ENCODE assay signal across 1 cellular context in the genomic region with DNA sequence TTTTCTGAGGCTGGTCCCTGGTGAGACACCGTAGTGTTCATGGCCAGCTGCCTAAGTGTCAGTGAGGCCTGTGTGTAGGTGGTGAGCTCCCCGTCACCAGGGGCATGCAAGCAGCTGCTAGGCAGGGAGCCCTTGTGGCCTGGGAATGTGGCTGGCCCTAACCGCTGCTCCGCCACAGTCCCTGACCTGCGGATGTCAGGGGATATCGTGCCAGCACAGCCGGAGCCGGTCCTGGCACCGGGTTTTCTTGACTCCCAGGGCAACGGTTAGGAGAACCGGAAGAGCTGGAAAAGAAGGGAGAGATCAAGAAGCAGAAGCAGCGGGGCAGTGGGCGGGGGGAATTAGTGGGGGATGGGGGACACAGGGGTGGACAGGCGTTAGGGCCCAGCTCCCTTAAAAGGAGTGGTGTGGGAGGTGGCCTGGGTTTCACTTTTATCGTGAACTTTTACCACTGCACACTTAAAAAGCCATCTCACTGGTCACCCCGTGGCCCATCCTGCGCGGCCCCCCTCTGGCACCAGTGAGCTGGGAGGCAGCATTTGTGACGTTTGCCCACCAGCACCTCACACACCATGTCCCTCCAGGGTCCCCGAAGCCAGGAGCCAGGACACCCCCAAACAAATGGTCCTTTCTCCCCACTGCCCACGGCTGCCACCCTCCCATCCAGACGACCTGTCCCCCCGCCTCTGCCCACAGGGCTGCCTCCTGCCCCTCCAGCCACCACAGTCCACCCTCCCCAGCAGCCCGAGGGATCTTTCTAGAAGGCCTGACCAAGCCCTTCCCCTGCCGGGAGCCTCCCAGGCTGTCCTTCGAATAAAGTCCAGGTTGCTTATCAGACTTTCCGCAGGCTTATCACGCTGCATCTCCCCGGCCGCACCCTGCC.
TF ChIP-seq lines count a peak whose summit lies in the region.

No MANE protein-coding gene starts in this region.

TF ChIP-seq in HepG2, 621 proteins besides CTCF, POLR2A, EP300 and RAD21 (continued from another document and continues in another):
- TF ChIP-seq, protein P1, sequence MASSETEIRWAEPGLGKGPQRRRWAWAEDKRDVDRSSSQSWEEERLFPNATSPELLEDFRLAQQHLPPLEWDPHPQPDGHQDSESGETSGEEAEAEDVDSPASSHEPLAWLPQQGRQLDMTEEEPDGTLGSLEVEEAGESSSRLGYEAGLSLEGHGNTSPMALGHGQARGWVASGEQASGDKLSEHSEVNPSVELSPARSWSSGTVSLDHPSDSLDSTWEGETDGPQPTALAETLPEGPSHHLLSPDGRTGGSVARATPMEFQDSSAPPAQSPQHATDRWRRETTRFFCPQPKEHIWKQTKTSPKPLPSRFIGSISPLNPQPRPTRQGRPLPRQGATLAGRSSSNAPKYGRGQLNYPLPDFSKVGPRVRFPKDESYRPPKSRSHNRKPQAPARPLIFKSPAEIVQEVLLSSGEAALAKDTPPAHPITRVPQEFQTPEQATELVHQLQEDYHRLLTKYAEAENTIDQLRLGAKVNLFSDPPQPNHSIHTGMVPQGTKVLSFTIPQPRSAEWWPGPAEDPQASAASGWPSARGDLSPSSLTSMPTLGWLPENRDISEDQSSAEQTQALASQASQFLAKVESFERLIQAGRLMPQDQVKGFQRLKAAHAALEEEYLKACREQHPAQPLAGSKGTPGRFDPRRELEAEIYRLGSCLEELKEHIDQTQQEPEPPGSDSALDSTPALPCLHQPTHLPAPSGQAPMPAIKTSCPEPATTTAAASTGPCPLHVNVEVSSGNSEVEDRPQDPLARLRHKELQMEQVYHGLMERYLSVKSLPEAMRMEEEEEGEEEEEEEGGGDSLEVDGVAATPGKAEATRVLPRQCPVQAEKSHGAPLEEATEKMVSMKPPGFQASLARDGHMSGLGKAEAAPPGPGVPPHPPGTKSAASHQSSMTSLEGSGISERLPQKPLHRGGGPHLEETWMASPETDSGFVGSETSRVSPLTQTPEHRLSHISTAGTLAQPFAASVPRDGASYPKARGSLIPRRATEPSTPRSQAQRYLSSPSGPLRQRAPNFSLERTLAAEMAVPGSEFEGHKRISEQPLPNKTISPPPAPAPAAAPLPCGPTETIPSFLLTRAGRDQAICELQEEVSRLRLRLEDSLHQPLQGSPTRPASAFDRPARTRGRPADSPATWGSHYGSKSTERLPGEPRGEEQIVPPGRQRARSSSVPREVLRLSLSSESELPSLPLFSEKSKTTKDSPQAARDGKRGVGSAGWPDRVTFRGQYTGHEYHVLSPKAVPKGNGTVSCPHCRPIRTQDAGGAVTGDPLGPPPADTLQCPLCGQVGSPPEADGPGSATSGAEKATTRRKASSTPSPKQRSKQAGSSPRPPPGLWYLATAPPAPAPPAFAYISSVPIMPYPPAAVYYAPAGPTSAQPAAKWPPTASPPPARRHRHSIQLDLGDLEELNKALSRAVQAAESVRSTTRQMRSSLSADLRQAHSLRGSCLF (CRISPR knock-in tag; IDR thresholded peaks at IDR 0.05; ENCODE audit: borderline replicate concordance): no peak
- TF ChIP-seq ZNF256 (CRISPR knock-in tag; conservative IDR thresholded peaks at IDR 0.05) (no peak), ZNF790 (CRISPR knock-in tag; IDR thresholded peaks at IDR 0.05; ENCODE audit: borderline replicate concordance) (no peak), ZBTB25 (CRISPR knock-in tag; IDR thresholded peaks at IDR 0.05) (no peak), CBFB (CRISPR knock-in tag; IDR thresholded peaks at IDR 0.05) (peak; percentile 52; the same call in 1 of the 2 replicates), ZSCAN9 (CRISPR knock-in tag; IDR thresholded peaks at IDR 0.05; ENCODE audit: borderline replicate concordance) (no peak), SNAI1 (CRISPR knock-in tag; IDR thresholded peaks at IDR 0.05; ENCODE audit: borderline replicate concordance) (no peak), ATF7 (IDR thresholded peaks at IDR 0.05) (no peak), ATF7 (CRISPR knock-in tag; IDR thresholded peaks at IDR 0.05) (no peak), SP1 (IDR thresholded peaks at IDR 0.05) (no peak), SP1 (CRISPR knock-in tag; IDR thresholded peaks at IDR 0.05) (peak; percentile 79), HNRNPK (IDR thresholded peaks at IDR 0.05; ENCODE audit: low read depth, low read length, poor library complexity, severe bottlenecking) (no peak), ZNF589 (CRISPR knock-in tag; conservative IDR thresholded peaks at IDR 0.05) (no peak), MTA1 (CRISPR knock-in tag; IDR thresholded peaks at IDR 0.05; ENCODE audit: borderline replicate concordance) (peak; percentile 48; the same call in 1 of the 2 replicates), NFYC (CRISPR knock-in tag; IDR thresholded peaks at IDR 0.05) (no peak), FOXK2 (IDR thresholded peaks at IDR 0.05) (no peak), SRSF1 (optimal IDR thresholded peaks at IDR 0.05; ENCODE audit: low read depth, low read length) (no peak), MIER2 (CRISPR knock-in tag; IDR thresholded peaks at IDR 0.05) (no peak), U2AF2 (IDR thresholded peaks at IDR 0.05; ENCODE audit: low read depth, low read length) (no peak), IKZF4 (CRISPR knock-in tag; IDR thresholded peaks at IDR 0.05; ENCODE audit: borderline replicate concordance, low read depth, not compliant biosample characterization) (no peak), ZBTB7A (CRISPR knock-in tag; IDR thresholded peaks at IDR 0.05) (no peak), NCOA2 (CRISPR knock-in tag; IDR thresholded peaks at IDR 0.05) (no peak), ARID5B (CRISPR knock-in tag; IDR thresholded peaks at IDR 0.05) (peak; percentile 26; the same call in 1 of the 2 replicates), ZKSCAN8 (CRISPR knock-in tag; IDR thresholded peaks at IDR 0.05; ENCODE audit: borderline replicate concordance) (no peak), TGIF2 (CRISPR knock-in tag; IDR thresholded peaks at IDR 0.05) (no peak), ZNF225 (CRISPR knock-in tag; IDR thresholded peaks at IDR 0.05) (no peak), ZNF224 (CRISPR knock-in tag; IDR thresholded peaks at IDR 0.05) (no peak), ZNF772 (CRISPR knock-in tag; IDR thresholded peaks at IDR 0.05) (peak; percentile 88; the same call in 1 of the 2 replicates), ASH2L (IDR thresholded peaks at IDR 0.05; ENCODE audit: insufficient read length, low read depth, low read length) (peak; percentile 30), U2AF1 (optimal IDR thresholded peaks at IDR 0.05; ENCODE audit: low read depth, low read length) (no peak), ZNF160 (CRISPR knock-in tag; IDR thresholded peaks at IDR 0.05) (no peak), ZBTB3 (CRISPR knock-in tag; IDR thresholded peaks at IDR 0.05; ENCODE audit: borderline replicate concordance, low read depth) (peak; percentile 50; the same call in 1 of the 2 replicates), ZNF468 (CRISPR knock-in tag; IDR thresholded peaks at IDR 0.05) (peak; percentile 58; the same call in 1 of the 2 replicates), ZFP82 (CRISPR knock-in tag; IDR thresholded peaks at IDR 0.05; ENCODE audit: borderline replicate concordance) (no peak), TCF12 (IDR thresholded peaks at IDR 0.05) (no peak), TCF12 (CRISPR knock-in tag; IDR thresholded peaks at IDR 0.05) (no peak), ZFP41 (CRISPR knock-in tag; IDR thresholded peaks at IDR 0.05; ENCODE audit: borderline replicate concordance) (no peak)
- TF ChIP-seq, protein P2, sequence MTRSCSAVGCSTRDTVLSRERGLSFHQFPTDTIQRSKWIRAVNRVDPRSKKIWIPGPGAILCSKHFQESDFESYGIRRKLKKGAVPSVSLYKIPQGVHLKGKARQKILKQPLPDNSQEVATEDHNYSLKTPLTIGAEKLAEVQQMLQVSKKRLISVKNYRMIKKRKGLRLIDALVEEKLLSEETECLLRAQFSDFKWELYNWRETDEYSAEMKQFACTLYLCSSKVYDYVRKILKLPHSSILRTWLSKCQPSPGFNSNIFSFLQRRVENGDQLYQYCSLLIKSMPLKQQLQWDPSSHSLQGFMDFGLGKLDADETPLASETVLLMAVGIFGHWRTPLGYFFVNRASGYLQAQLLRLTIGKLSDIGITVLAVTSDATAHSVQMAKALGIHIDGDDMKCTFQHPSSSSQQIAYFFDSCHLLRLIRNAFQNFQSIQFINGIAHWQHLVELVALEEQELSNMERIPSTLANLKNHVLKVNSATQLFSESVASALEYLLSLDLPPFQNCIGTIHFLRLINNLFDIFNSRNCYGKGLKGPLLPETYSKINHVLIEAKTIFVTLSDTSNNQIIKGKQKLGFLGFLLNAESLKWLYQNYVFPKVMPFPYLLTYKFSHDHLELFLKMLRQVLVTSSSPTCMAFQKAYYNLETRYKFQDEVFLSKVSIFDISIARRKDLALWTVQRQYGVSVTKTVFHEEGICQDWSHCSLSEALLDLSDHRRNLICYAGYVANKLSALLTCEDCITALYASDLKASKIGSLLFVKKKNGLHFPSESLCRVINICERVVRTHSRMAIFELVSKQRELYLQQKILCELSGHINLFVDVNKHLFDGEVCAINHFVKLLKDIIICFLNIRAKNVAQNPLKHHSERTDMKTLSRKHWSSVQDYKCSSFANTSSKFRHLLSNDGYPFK (CRISPR knock-in tag; IDR thresholded peaks at IDR 0.05; ENCODE audit: borderline replicate concordance): no peak
- TF ChIP-seq, protein P3, sequence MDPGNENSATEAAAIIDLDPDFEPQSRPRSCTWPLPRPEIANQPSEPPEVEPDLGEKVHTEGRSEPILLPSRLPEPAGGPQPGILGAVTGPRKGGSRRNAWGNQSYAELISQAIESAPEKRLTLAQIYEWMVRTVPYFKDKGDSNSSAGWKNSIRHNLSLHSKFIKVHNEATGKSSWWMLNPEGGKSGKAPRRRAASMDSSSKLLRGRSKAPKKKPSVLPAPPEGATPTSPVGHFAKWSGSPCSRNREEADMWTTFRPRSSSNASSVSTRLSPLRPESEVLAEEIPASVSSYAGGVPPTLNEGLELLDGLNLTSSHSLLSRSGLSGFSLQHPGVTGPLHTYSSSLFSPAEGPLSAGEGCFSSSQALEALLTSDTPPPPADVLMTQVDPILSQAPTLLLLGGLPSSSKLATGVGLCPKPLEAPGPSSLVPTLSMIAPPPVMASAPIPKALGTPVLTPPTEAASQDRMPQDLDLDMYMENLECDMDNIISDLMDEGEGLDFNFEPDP (CRISPR knock-in tag; conservative IDR thresholded peaks at IDR 0.05): no peak
- TF ChIP-seq, protein P4, sequence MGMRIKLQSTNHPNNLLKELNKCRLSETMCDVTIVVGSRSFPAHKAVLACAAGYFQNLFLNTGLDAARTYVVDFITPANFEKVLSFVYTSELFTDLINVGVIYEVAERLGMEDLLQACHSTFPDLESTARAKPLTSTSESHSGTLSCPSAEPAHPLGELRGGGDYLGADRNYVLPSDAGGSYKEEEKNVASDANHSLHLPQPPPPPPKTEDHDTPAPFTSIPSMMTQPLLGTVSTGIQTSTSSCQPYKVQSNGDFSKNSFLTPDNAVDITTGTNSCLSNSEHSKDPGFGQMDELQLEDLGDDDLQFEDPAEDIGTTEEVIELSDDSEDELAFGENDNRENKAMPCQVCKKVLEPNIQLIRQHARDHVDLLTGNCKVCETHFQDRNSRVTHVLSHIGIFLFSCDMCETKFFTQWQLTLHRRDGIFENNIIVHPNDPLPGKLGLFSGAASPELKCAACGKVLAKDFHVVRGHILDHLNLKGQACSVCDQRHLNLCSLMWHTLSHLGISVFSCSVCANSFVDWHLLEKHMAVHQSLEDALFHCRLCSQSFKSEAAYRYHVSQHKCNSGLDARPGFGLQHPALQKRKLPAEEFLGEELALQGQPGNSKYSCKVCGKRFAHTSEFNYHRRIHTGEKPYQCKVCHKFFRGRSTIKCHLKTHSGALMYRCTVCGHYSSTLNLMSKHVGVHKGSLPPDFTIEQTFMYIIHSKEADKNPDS (CRISPR knock-in tag; IDR thresholded peaks at IDR 0.05): no peak
- TF ChIP-seq, protein P5, sequence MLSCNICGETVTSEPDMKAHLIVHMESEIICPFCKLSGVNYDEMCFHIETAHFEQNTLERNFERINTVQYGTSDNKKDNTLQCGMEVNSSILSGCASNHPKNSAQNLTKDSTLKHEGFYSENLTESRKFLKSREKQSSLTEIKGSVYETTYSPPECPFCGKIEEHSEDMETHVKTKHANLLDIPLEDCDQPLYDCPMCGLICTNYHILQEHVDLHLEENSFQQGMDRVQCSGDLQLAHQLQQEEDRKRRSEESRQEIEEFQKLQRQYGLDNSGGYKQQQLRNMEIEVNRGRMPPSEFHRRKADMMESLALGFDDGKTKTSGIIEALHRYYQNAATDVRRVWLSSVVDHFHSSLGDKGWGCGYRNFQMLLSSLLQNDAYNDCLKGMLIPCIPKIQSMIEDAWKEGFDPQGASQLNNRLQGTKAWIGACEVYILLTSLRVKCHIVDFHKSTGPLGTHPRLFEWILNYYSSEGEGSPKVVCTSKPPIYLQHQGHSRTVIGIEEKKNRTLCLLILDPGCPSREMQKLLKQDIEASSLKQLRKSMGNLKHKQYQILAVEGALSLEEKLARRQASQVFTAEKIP (CRISPR knock-in tag; IDR thresholded peaks at IDR 0.05; ENCODE audit: borderline replicate concordance): no peak
